ENCODE assay signal across 16 cellular contexts in genomic region chr17:5558815-5559785, GRCh38.
"Had no signal": no experiment of that assay in that cellular context is flagged by ENCODE, and none has a peak within 500 bp of the region (broad histone marks: within the 10 kb centered on the region; RNA-seq: fewer than 3 reads in every experiment).

No MANE protein-coding gene starts in this region.

- H3K27ac ChIP-seq: cardiac muscle cell, colonic mucosa, neutrophil, tibial nerve, vagina had no signal

- H3K36me3 ChIP-seq: cardiac muscle cell, colonic mucosa had no signal

- ATAC-seq: activated CD4-positive, alpha-beta T cell treated with anti-CD3 and anti-CD28 coated beads for 36 hours; mucosa of descending colon; naive thymus-derived CD4-positive, alpha-beta T cell; stimulated activated naive B cell treated with anti-CD40 and anti-IgM and Interleukin-4, amounts not matched to agents 10 μg/mL and 1 μg/mL and 100 μg/mL, for 72 hours had no signal

- H3K4me3 Mint-ChIP-seq: activated CD4-positive, alpha-beta memory T cell treated with anti-CD3 and anti-CD28 coated beads, Interleukin-2, amount 10 ng/mL, durations not matched to agents 7 days and 5 days; activated CD4-positive, alpha-beta T cell treated with anti-CD3 and anti-CD28 coated beads for 36 hours; naive thymus-derived CD4-positive, alpha-beta T cell; stimulated activated naive B cell treated with anti-CD40 and anti-IgM and Interleukin-4, amounts not matched to agents 10 μg/mL and 1 μg/mL and 100 μg/mL, for 72 hours had no signal

- H3K4me1 ChIP-seq: colonic mucosa, tibial nerve had no signal

- H3K27me3 ChIP-seq: cardiac muscle cell, colonic mucosa, neutrophil, tibial nerve, vagina had no signal

- H3K9me3 ChIP-seq: colonic mucosa, mucosa of descending colon, neutrophil, vagina had no signal

- H3K9me3 Mint-ChIP-seq: activated CD4-positive, alpha-beta memory T cell treated with anti-CD3 and anti-CD28 coated beads, Interleukin-2, amount 10 ng/mL, durations not matched to agents 7 days and 5 days; stimulated activated naive B cell treated with anti-CD40 and anti-IgM and Interleukin-4, amounts not matched to agents 10 μg/mL and 1 μg/mL and 100 μg/mL, for 72 hours had no signal

- H3K27ac Mint-ChIP-seq: activated CD4-positive, alpha-beta memory T cell treated with anti-CD3 and anti-CD28 coated beads, Interleukin-2, amount 10 ng/mL, durations not matched to agents 7 days and 5 days; activated CD4-positive, alpha-beta T cell treated with anti-CD3 and anti-CD28 coated beads for 36 hours; stimulated activated naive B cell treated with anti-CD40 and anti-IgM and Interleukin-4, amounts not matched to agents 10 μg/mL and 1 μg/mL and 100 μg/mL, for 72 hours had no signal

- H3K4me3 ChIP-seq: cardiac muscle cell, colonic mucosa, mucosa of descending colon, tibial nerve, vagina had no signal

- DNase-seq: activated CD4-positive, alpha-beta memory T cell treated with anti-CD3 and anti-CD28 coated beads, Interleukin-2, amount 10 ng/mL, durations not matched to agents 7 days and 5 days; activated CD4-positive, alpha-beta T cell treated with anti-CD3 and anti-CD28 coated beads for 36 hours; activated naive CD4-positive, alpha-beta T cell; colonic mucosa; effector CD4-positive, alpha-beta T cell; foreskin melanocyte; mucosa of descending colon; naive thymus-derived CD4-positive, alpha-beta T cell; stimulated activated CD4-positive, alpha-beta T cell treated with anti-CD3 and anti-CD28 coated beads, Interleukin-2, amount 100 ng/mL, for 48 hours; stimulated activated naive B cell treated with anti-CD40 and anti-IgM and Interleukin-4, amounts not matched to agents 10 μg/mL and 1 μg/mL and 100 μg/mL, for 72 hours; substantia nigra; T-helper 2 cell had no signal

- H3K27me3 Mint-ChIP-seq: activated CD4-positive, alpha-beta memory T cell treated with anti-CD3 and anti-CD28 coated beads, Interleukin-2, amount 10 ng/mL, durations not matched to agents 7 days and 5 days; activated CD4-positive, alpha-beta T cell treated with anti-CD3 and anti-CD28 coated beads for 36 hours; naive thymus-derived CD4-positive, alpha-beta T cell; stimulated activated naive B cell treated with anti-CD40 and anti-IgM and Interleukin-4, amounts not matched to agents 10 μg/mL and 1 μg/mL and 100 μg/mL, for 72 hours had no signal
